Comparison of ENCODE assay signal across 9 cellular contexts in genomic region chr17:57480438-57481196, GRCh38.
DNase-seq lines count a peak whose midpoint lies in the region; ATAC-seq lines count a peak whose summit lies in the region.
"Had no signal": no experiment of that assay in that cellular context is flagged by ENCODE, and none has a peak within 500 bp of the region (broad histone marks: within the 10 kb centered on the region; RNA-seq: fewer than 3 reads in every experiment).

No MANE protein-coding gene starts in this region.

- peaks cover 25 to 30% of the 10 kb centered on the region in 2 donors for H3K4me1 Mint-ChIP-seq in immature natural killer cell

- H3K27ac Mint-ChIP-seq in immature natural killer cell, result no peak overlapping the region

- ATAC-seq in stimulated activated naive CD8-positive, alpha-beta T cell treated with anti-CD3 and anti-CD28 coated beads, Interleukin-15, Interleukin-2, amounts not matched to agents 100 U/mL and 50 U/mL, for 24 hours, result peak; percentile 40

- peaks cover 3 to 8% (median 3%) of the 10 kb centered on the region in 3 donors for H3K36me3 Mint-ChIP-seq in immature natural killer cell

- no peaks in the 10 kb centered on the region for H3K9me3 Mint-ChIP-seq in immature natural killer cell

- DNase-seq in SIG-M5 treated with dmso at 0.1 percent for 504 hours (lab: John Stamatoyannopoulos, UW; ENCODE audit: unreplicated experiment) (peak; percentile 24), SIG-M5 (lab: John Stamatoyannopoulos, UW) (no peak), SW480 (ENCODE audit: low spot score) (peak; percentile 40), foreskin melanocyte (peak; percentile 64), immature natural killer cell (no peak), T-helper 9 cell (no peak), NCI-H446 (lab: John Stamatoyannopoulos, UW) (no peak)
- DNase-seq in stimulated activated naive CD8-positive, alpha-beta T cell treated with anti-CD3 and anti-CD28 coated beads, Interleukin-15, Interleukin-2, amounts not matched to agents 100 U/mL and 50 U/mL, for 24 hours, result no peak
- DNase-seq: 8988T had no signal

- H3K4me3 Mint-ChIP-seq in immature natural killer cell, result peak overlapping the region in 1 of 5 donors; percentile 26

- peaks cover 4 to 8% (median 8%) of the 10 kb centered on the region in 3 donors for H3K27me3 Mint-ChIP-seq in immature natural killer cell (ENCODE audit: low read depth in 3 of 3)

Comparison
In these comparisons a context has a peak if more than half of its experiments do, and no peak if none do; other contexts are left out.
1. DNase-seq: peak in SIG-M5 treated with dmso at 0.1 percent for 504 hours (single experiment), SW480 (single experiment) and foreskin melanocyte (single experiment); none in SIG-M5 (single experiment), stimulated activated naive CD8-positive, alpha-beta T cell treated with anti-CD3 and anti-CD28 coated beads, Interleukin-15, Interleukin-2, amounts not matched to agents 100 U/mL and 50 U/mL, for 24 hours (single experiment), immature natural killer cell (0 of 3), T-helper 9 cell (single experiment) and NCI-H446 (0 of 2).